In the genomic region with DNA sequence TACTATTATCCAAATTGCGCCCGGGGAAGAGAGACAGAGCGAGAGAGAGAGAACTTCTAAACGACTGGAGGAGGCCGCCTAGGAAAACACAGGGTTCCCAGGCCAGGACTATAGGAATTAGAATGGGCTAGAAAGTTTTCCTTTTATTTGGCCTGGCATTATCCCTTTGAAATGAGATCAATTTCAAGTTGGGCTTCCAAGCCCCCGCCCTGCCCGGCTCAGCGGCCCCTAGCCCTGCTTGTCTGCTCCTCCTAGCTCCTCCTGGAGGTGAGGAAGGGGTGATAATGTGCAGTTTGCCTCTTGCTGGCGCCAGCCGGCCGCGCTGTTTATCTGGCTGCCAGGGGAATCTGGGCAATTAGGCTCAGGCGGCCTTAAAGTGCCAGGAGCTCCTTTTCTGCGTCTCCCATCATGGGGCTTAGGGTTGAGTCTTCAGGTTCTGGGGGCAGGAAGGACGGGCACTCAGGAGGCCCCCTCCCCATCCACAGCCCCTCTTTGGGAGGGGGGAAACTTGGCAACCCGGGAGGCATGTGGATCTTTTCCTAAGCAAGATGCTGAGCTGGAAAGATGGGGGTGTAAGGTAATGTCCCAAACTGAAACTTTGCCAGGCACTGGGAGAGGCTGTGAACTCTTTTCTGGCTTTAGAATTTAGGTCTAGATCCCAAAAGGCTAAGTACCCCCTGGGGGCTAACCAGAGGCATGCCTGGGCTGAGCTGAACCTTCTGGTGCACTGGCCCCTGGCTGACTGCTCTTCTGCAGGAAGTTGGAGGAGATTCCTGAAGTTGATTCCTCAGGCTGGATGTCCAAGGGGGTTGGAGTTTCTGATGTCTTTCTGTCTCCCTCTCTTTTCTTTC, we compare ENCODE assay signal across 8 cellular contexts. TPM values are rescaled to one million over a fixed set of nuclear protein-coding genes. Genes with fewer than 3 reads are reported as not detected.
DNase-seq lines count a peak whose midpoint lies in the region; ATAC-seq and TF ChIP-seq lines count a peak whose summit lies in the region.

No MANE protein-coding gene starts in this region.

- no peak overlapping the region for H2BK15ac ChIP-seq in mesenchymal stem cell (ENCODE audit: low read depth, poor library complexity, severe bottlenecking)

- H3K27me3 ChIP-seq in mesenchymal stem cell (ENCODE audit: control insufficient read depth in 1 of 2, insufficient read depth in 1 of 2, low read length in 2 of 2): no peaks in the 10 kb centered on the region

- peak overlapping the region; percentile 25 for H3K27ac ChIP-seq in mesenchymal stem cell (ENCODE audit: low read length, poor library complexity, severe bottlenecking)

- no peak overlapping the region for H2BK5ac ChIP-seq in mesenchymal stem cell (ENCODE audit: low read depth, low read length, poor library complexity, severe bottlenecking)

- H3K9me3 ChIP-seq in mesenchymal stem cell (ENCODE audit: control insufficient read depth, low read length): no peaks in the 10 kb centered on the region

- WGBS in mesenchymal stem cell: 23% methylated on average over 16 of the region's 16 CpGs

- H3K36me3 ChIP-seq in mesenchymal stem cell (ENCODE audit: control insufficient read depth in 1 of 2, insufficient read depth in 2 of 2, low read depth in 1 of 2, low read length in 2 of 2): peaks cover 6 to 68% of the 10 kb centered on the region in 2 experiments

- H3K4me1 ChIP-seq in mesenchymal stem cell (ENCODE audit: control insufficient read depth, insufficient read depth, low read depth, low read length): peaks cover 36% of the 10 kb centered on the region

- no peak overlapping the region for H4K91ac ChIP-seq in mesenchymal stem cell (ENCODE audit: low read length)

- H3K4me3 ChIP-seq in AG04449 (ENCODE audit: low read depth, low read length) (peak overlapping the region; percentile 32), mesenchymal stem cell (ENCODE audit: insufficient read depth in 1 of 2, low read depth in 1 of 2, low read length in 2 of 2) (peak overlapping the region in 1 of 2 experiments; percentile 99)

- POLR2A ChIA-PET in AG04449 (lab: Yijun Ruan, JAX): interaction anchor here (0.6 to 0.9 kb wide), 3 partner anchors 16 to 144 kb away, joined by 3 to 4 read pairs (median 3); no protein-coding TSS in a partner anchor

- no peak overlapping the region for H2AFZ ChIP-seq in mesenchymal stem cell (ENCODE audit: low read depth, low read length)

- H3K79me1 ChIP-seq in mesenchymal stem cell (replicated peaks; ENCODE audit: low read length, poor library complexity, severe bottlenecking): peaks cover 21% of the 10 kb centered on the region

- peaks cover 4% of the 10 kb centered on the region for H3K36me3 Mint-ChIP-seq in chondrocyte (ENCODE audit: low read depth)
- no peaks in the 10 kb centered on the region for H3K36me3 Mint-ChIP-seq in activated T-helper 1 cell treated with anti-CD3 and anti-CD28 coated beads, Interleukin-12 subunit alpha, Interleukin-12 subunit beta, Interleukin-2, Interleukin-4 antibody, amounts not matched to agents 30 ng/mL and 10 ng/mL and 1 ng/mL, durations not matched to agents 14 hours and 24 hours and 36 hours (ENCODE audit: low read depth)

- no peak for ATAC-seq in HG03520 (IDR thresholded peaks at IDR 0.05; ENCODE audit: unreplicated experiment)
- no peak for ATAC-seq in GM21360 (IDR thresholded peaks at IDR 0.05; ENCODE audit: unreplicated experiment)
- no peak for ATAC-seq in GM18520 (IDR thresholded peaks at IDR 0.05; ENCODE audit: unreplicated experiment)

- TF ChIP-seq CTCF in AG04449 (IDR thresholded peaks at IDR 0.05; ENCODE audit: insufficient read depth, low read length, missing control alignments) (peak; percentile 49), chondrocyte (IDR thresholded peaks at IDR 0.05) (peak; percentile 70)

- H2BK12ac ChIP-seq in mesenchymal stem cell (ENCODE audit: low read length in 2 of 2): peak overlapping the region in 1 of 2 experiments; percentile 80

- CTCF ChIA-PET in AG04449 (lab: Yijun Ruan, JAX): interaction anchor here (0.6 to 19.8 kb wide), 17 partner anchors 9 to 239 kb away, joined by 3 to 234 read pairs (median 4); a partner anchor contains a TSS

- DNase-seq in AG04449 (ENCODE audit: low read depth, low spot score) (no peak), NCI-H1417 treated with DMSO at 0.1 percent for 48 hours (lab: John Stamatoyannopoulos, UW) (peak; percentile 33), chondrocyte (ENCODE audit: low spot score) (no peak), mesenchymal stem cell (peak; percentile 64)
- no peak for DNase-seq in activated T-helper 1 cell treated with anti-CD3 and anti-CD28 coated beads, Interleukin-12 subunit alpha, Interleukin-12 subunit beta, Interleukin-2, Interleukin-4 antibody, amounts not matched to agents 30 ng/mL and 10 ng/mL and 1 ng/mL, durations not matched to agents 14 hours and 24 hours and 36 hours (ENCODE audit: low spot score)

- intact Hi-C loops in activated T-helper 1 cell treated with anti-CD3 and anti-CD28 coated beads, Interleukin-12 subunit alpha, Interleukin-12 subunit beta, Interleukin-2, Interleukin-4 antibody, amounts not matched to agents 30 ng/mL and 10 ng/mL and 1 ng/mL, durations not matched to agents 14 hours and 24 hours and 36 hours (cut with micrococcal nuclease): loop anchor here (10.0 kb wide), 1 partner anchor 837 kb away; a partner anchor contains a TSS

- peaks cover 34% of the 10 kb centered on the region for H3K4me1 Mint-ChIP-seq in chondrocyte (ENCODE audit: low read depth)
- peaks cover 4% of the 10 kb centered on the region for H3K4me1 Mint-ChIP-seq in activated T-helper 1 cell treated with anti-CD3 and anti-CD28 coated beads, Interleukin-12 subunit alpha, Interleukin-12 subunit beta, Interleukin-2, Interleukin-4 antibody, amounts not matched to agents 30 ng/mL and 10 ng/mL and 1 ng/mL, durations not matched to agents 14 hours and 24 hours and 36 hours (ENCODE audit: low read depth)

- H3K4me2 ChIP-seq in mesenchymal stem cell (ENCODE audit: low read length, poor library complexity, severe bottlenecking): peak overlapping the region; percentile 35

- no peak overlapping the region for H3K23ac ChIP-seq in mesenchymal stem cell (ENCODE audit: low read length in 2 of 2)

- H3K4me3 Mint-ChIP-seq in chondrocyte (ENCODE audit: unreplicated experiment): no peak overlapping the region
- H3K4me3 Mint-ChIP-seq in activated T-helper 1 cell treated with anti-CD3 and anti-CD28 coated beads, Interleukin-12 subunit alpha, Interleukin-12 subunit beta, Interleukin-2, Interleukin-4 antibody, amounts not matched to agents 30 ng/mL and 10 ng/mL and 1 ng/mL, durations not matched to agents 14 hours and 24 hours and 36 hours: no peak overlapping the region

- H3K9ac ChIP-seq in mesenchymal stem cell (ENCODE audit: low read length): peak overlapping the region; percentile 81

- H3K14ac ChIP-seq in mesenchymal stem cell (ENCODE audit: low read length in 2 of 2): no peak overlapping the region

- peak overlapping the region; percentile 53 for H2AK5ac ChIP-seq in mesenchymal stem cell (ENCODE audit: low read length, severe bottlenecking)

- H3K18ac ChIP-seq in mesenchymal stem cell (ENCODE audit: low read depth in 1 of 2, low read length in 2 of 2): peak overlapping the region in 1 of 2 experiments; percentile 60

- H3K27me3 Mint-ChIP-seq in chondrocyte (ENCODE audit: low read depth): no peaks in the 10 kb centered on the region
- H3K27me3 Mint-ChIP-seq in activated T-helper 1 cell treated with anti-CD3 and anti-CD28 coated beads, Interleukin-12 subunit alpha, Interleukin-12 subunit beta, Interleukin-2, Interleukin-4 antibody, amounts not matched to agents 30 ng/mL and 10 ng/mL and 1 ng/mL, durations not matched to agents 14 hours and 24 hours and 36 hours (ENCODE audit: insufficient read depth): peaks cover 28% of the 10 kb centered on the region

- H3K27ac Mint-ChIP-seq in chondrocyte (ENCODE audit: unreplicated experiment): peak overlapping the region; percentile 68
- no peak overlapping the region for H3K27ac Mint-ChIP-seq in activated T-helper 1 cell treated with anti-CD3 and anti-CD28 coated beads, Interleukin-12 subunit alpha, Interleukin-12 subunit beta, Interleukin-2, Interleukin-4 antibody, amounts not matched to agents 30 ng/mL and 10 ng/mL and 1 ng/mL, durations not matched to agents 14 hours and 24 hours and 36 hours

- peak overlapping the region; percentile 2 for H2BK120ac ChIP-seq in mesenchymal stem cell (ENCODE audit: low read depth, low read length)

- H3K9me3 Mint-ChIP-seq in chondrocyte (ENCODE audit: low read depth): no peaks in the 10 kb centered on the region
- H3K9me3 Mint-ChIP-seq in activated T-helper 1 cell treated with anti-CD3 and anti-CD28 coated beads, Interleukin-12 subunit alpha, Interleukin-12 subunit beta, Interleukin-2, Interleukin-4 antibody, amounts not matched to agents 30 ng/mL and 10 ng/mL and 1 ng/mL, durations not matched to agents 14 hours and 24 hours and 36 hours: no peaks in the 10 kb centered on the region

- H4K8ac ChIP-seq in mesenchymal stem cell (ENCODE audit: low read length): peak overlapping the region; percentile 19

- H3K4ac ChIP-seq in mesenchymal stem cell (ENCODE audit: low read depth in 1 of 2, low read length in 2 of 2): no peak overlapping the region

RNA-seq across cellular contexts. Expression of a gene that starts 5.5 kb away (rescaled TPM):
- 5.2 to 29.0 TPM (median 6.6 TPM) in 3 replicates for total RNA-seq in chondrocyte
- polyA plus RNA-seq in mesenchymal stem cell (2013, experiment 1 of 2): 5.5 TPM
- polyA plus RNA-seq in mesenchymal stem cell (2013, experiment 2 of 2): 5.6 TPM
- total RNA-seq in activated T-helper 1 cell treated with anti-CD3 and anti-CD28 coated beads, Interleukin-12 subunit alpha, Interleukin-12 subunit beta, Interleukin-2, Interleukin-4 antibody, amounts not matched to agents 30 ng/mL and 10 ng/mL and 1 ng/mL, durations not matched to agents 14 hours and 24 hours and 36 hours: 0.34 and 0.83 TPM in 2 replicates

Comparison
In these comparisons a context has a peak if more than half of its experiments do, and no peak if none do; other contexts are left out.
1. DNase-seq: peak in NCI-H1417 treated with DMSO at 0.1 percent for 48 hours (single experiment) and mesenchymal stem cell (single experiment); none in AG04449 (single experiment), chondrocyte (single experiment) and activated T-helper 1 cell treated with anti-CD3 and anti-CD28 coated beads, Interleukin-12 subunit alpha, Interleukin-12 subunit beta, Interleukin-2, Interleukin-4 antibody, amounts not matched to agents 30 ng/mL and 10 ng/mL and 1 ng/mL, durations not matched to agents 14 hours and 24 hours and 36 hours (single experiment).